ENCODE assay signal across 8 cellular contexts in genomic region chr15:85689729-85690128, GRCh38.
A peak's percentile ranks its signal among the peaks of the same experiment; 100 is the strongest.
DNase-seq lines count a peak whose midpoint lies in the region; ATAC-seq and TF ChIP-seq lines count a peak whose summit lies in the region.

No MANE protein-coding gene starts in this region.

- peak overlapping the region; percentile 9 to 51 for H3K27ac ChIP-seq in coronary artery

- H3K9me3 Mint-ChIP-seq in activated B cell treated with CpG ODN at 0.5 μM for 24 hours = no peaks in the 10 kb centered on the region
- no peaks in the 10 kb centered on the region for H3K9me3 Mint-ChIP-seq in memory B cell

- DNase-seq in activated B cell treated with CpG ODN at 0.5 μM for 24 hours (peak; percentile 46), coronary artery (ENCODE audit: low spot score) (no peak), memory B cell (ENCODE audit: low spot score in 2 of 2) (peak; percentile 49 to 54), NCI-H510A treated with DMSO at 0.1 percent for 48 hours (lab: John Stamatoyannopoulos, UW) (no peak), SK-N-DZ (ENCODE audit: low spot score) (no peak)
- peak; percentile 43 to 76 (median 58) for DNase-seq in stimulated activated naive CD4-positive, alpha-beta T cell (lab: John Stamatoyannopoulos, UW)

- TF ChIP-seq POLR2A in GM18526 (IDR thresholded peaks at IDR 0.05; ENCODE audit: extremely low read depth, insufficient read length) = peak; percentile 80

- H3K4me3 ChIP-seq in coronary artery = peak overlapping the region; percentile 59

- TF ChIP-seq CTCF in activated B cell treated with CpG ODN at 0.5 μM for 24 hours (IDR thresholded peaks at IDR 0.05) = no peak
- TF ChIP-seq CTCF in coronary artery (IDR thresholded peaks at IDR 0.05) = no peak

- H3K36me3 Mint-ChIP-seq in activated B cell treated with CpG ODN at 0.5 μM for 24 hours (ENCODE audit: low read depth) (peaks cover 51% of the 10 kb centered on the region), memory B cell (peaks cover 10% of the 10 kb centered on the region)

- intact Hi-C loops in activated B cell treated with CpG ODN at 0.5 μM for 24 hours (cut with micrococcal nuclease) = loop anchor here (2.0 to 5.0 kb wide), 6 partner anchors 33 to 707 kb away; partner anchors contain the start of gene PDE8A

- H3K27ac Mint-ChIP-seq in activated B cell treated with CpG ODN at 0.5 μM for 24 hours (peak overlapping the region; percentile 98), memory B cell (peak overlapping the region; percentile 95)

- peak; percentile 27 for ATAC-seq in HG03108 (IDR thresholded peaks at IDR 0.05; ENCODE audit: unreplicated experiment)
- ATAC-seq in activated B cell treated with CpG ODN at 0.5 μM for 24 hours (ENCODE audit: low read depth) = peak; percentile 59
- ATAC-seq in memory B cell (ENCODE audit: low read depth) = peak; percentile 78

- H3K4me3 Mint-ChIP-seq in activated B cell treated with CpG ODN at 0.5 μM for 24 hours = peak overlapping the region; percentile 95
- peak overlapping the region; percentile 100 for H3K4me3 Mint-ChIP-seq in memory B cell

- POLR2A ChIA-PET in activated B cell treated with CpG ODN at 0.5 μM for 24 hours (lab: Charles Lee) = interaction anchor here (0.6 to 7.5 kb wide), 17 partner anchors 14 to 974 kb away, joined by 3 to 298 read pairs (median 5); partner anchors contain the start of genes AKAP13 and SEC11A

- H3K27me3 Mint-ChIP-seq in activated B cell treated with CpG ODN at 0.5 μM for 24 hours (no peaks in the 10 kb centered on the region), memory B cell (no peaks in the 10 kb centered on the region)

- peaks cover 78% of the 10 kb centered on the region for H3K4me1 Mint-ChIP-seq in activated B cell treated with CpG ODN at 0.5 μM for 24 hours
- H3K4me1 Mint-ChIP-seq in memory B cell = peaks cover 52% of the 10 kb centered on the region

- CTCF ChIA-PET in activated B cell treated with CpG ODN at 0.5 μM for 24 hours (lab: Charles Lee) = interaction anchor here (0.6 to 1.1 kb wide), 3 partner anchors 13 to 276 kb away, joined by 3 read pairs; no protein-coding TSS in a partner anchor

Comparison
In these comparisons a context has a peak if more than half of its experiments do, and no peak if none do; other contexts are left out.
1. ATAC-seq: peak in every context shown above with its lines; median percentile 78 in memory B cell; 59 in activated B cell treated with CpG ODN at 0.5 μM for 24 hours; 27 in HG03108.
2. DNase-seq: peak in activated B cell treated with CpG ODN at 0.5 μM for 24 hours (single experiment), memory B cell (2 of 2) and stimulated activated naive CD4-positive, alpha-beta T cell (6 of 6); none in coronary artery (single experiment), NCI-H510A treated with DMSO at 0.1 percent for 48 hours (single experiment) and SK-N-DZ (single experiment).